ENCODE assay signal across 25 cellular contexts in genomic region chr16:66325977-66326376, GRCh38. TPM values are rescaled to one million over a fixed set of nuclear protein-coding genes. Genes with fewer than 3 reads are reported as not detected.
"Had no signal": no experiment of that assay in that cellular context is flagged by ENCODE, and none has a peak within 500 bp of the region (broad histone marks: within the 10 kb centered on the region; RNA-seq: fewer than 3 reads in every experiment).

No MANE protein-coding gene starts in this region.

- H3K36me3 Mint-ChIP-seq: immature natural killer cell; naive thymus-derived CD8-positive, alpha-beta T cell had no signal

- H3K4me3 Mint-ChIP-seq: immature natural killer cell; naive thymus-derived CD8-positive, alpha-beta T cell; nephron progenitor cell had no signal

- H3K36me3 ChIP-seq: esophagus muscularis mucosa, lower lobe of right lung, ovary, stomach, thoracic aorta, tibial nerve, upper lobe of left lung had no signal

- DNase-seq: central memory CD4-positive, alpha-beta T cell; dorsolateral prefrontal cortex; effector CD4-positive, alpha-beta T cell; foreskin keratinocyte; glutamatergic neuron; immature natural killer cell; islet precursor cell; left ventricle myocardium superior; lower lobe of right lung; naive thymus-derived CD8-positive, alpha-beta T cell; nephron progenitor cell; occipital lobe; ovary; stimulated activated CD4-positive, alpha-beta T cell treated with anti-CD3 and anti-CD28 coated beads, Interleukin-15, amount 100 ng/mL, for 24 hours; stimulated activated CD4-positive, alpha-beta T cell treated with anti-CD3 and anti-CD28 coated beads, Interleukin-2, amount 100 ng/mL, for 48 hours; stimulated activated CD8-positive, alpha-beta memory T cell treated with anti-CD3 and anti-CD28 coated beads, Interleukin-4, amount 100 ng/mL, for 48 hours; stimulated activated naive CD4-positive, alpha-beta T cell treated with Interleukin-2 at 50 U/mL for 16 hours; stomach had no signal

- H3K27ac ChIP-seq: esophagus muscularis mucosa, foreskin keratinocyte, lower lobe of right lung, ovary, skin epidermis, stomach, thoracic aorta, tibial nerve, upper lobe of left lung had no signal

- H3K9me3 Mint-ChIP-seq: immature natural killer cell had no signal

- H3K4me1 ChIP-seq: foreskin keratinocyte had no signal

- H3K27ac Mint-ChIP-seq: immature natural killer cell; naive thymus-derived CD8-positive, alpha-beta T cell; nephron progenitor cell had no signal

- H3K27me3 ChIP-seq: dorsolateral prefrontal cortex, esophagus muscularis mucosa, ovary, tibial nerve, upper lobe of left lung had no signal

- H3K4me3 ChIP-seq: dorsolateral prefrontal cortex, esophagus muscularis mucosa, lower lobe of right lung, ovary, skin epidermis, stomach, thoracic aorta, tibial nerve, upper lobe of left lung had no signal

- ATAC-seq: foreskin keratinocyte; left ventricle myocardium superior; naive thymus-derived CD8-positive, alpha-beta T cell had no signal

- H3K4me1 Mint-ChIP-seq: immature natural killer cell; naive thymus-derived CD8-positive, alpha-beta T cell had no signal

- H3K9me3 ChIP-seq: esophagus muscularis mucosa, lower lobe of right lung, ovary, thoracic aorta, tibial nerve, upper lobe of left lung had no signal

RNA-seq across cellular contexts. Expression of gene CDH5, which starts 40.5 kb away (rescaled TPM):
- total RNA-seq: fibroblast of lung; myocyte; naive thymus-derived CD8-positive, alpha-beta T cell had no signal
- polyA plus RNA-seq: foreskin keratinocyte; immature natural killer cell; naive thymus-derived CD8-positive, alpha-beta T cell had no signal
